In genomic region chr4:45650545-45650944, GRCh38 we compare ENCODE assay signal across 22 cellular contexts.
DNase-seq lines count a peak whose midpoint lies in the region; ATAC-seq and TF ChIP-seq lines count a peak whose summit lies in the region.
"Had no signal": no experiment of that assay in that cellular context is flagged by ENCODE, and none has a peak within 500 bp of the region (broad histone marks: within the 10 kb centered on the region; RNA-seq: fewer than 3 reads in every experiment).

No MANE protein-coding gene starts in this region.

- H3K27ac ChIP-seq in colonic mucosa = no peak overlapping the region
- H3K27ac ChIP-seq: BLaER1 had no signal

- H3K9me3 ChIP-seq in colonic mucosa (no peaks in the 10 kb centered on the region), mucosa of descending colon (no peaks in the 10 kb centered on the region)
- H3K9me3 ChIP-seq: BE2C, BLaER1 had no signal

- TF ChIP-seq CTCF in colonic mucosa (IDR thresholded peaks at IDR 0.05) (no peak), mucosa of descending colon (IDR thresholded peaks at IDR 0.05) (no peak)

- no peak overlapping the region for H3K9ac ChIP-seq in colonic mucosa (ENCODE audit: low read depth in 2 of 2, low read length in 2 of 2)
- H3K9ac ChIP-seq: BLaER1 had no signal

- intact Hi-C loops in colonic mucosa (cut with DNase I) = no loop called here
- intact Hi-C loops in mucosa of descending colon (cut with DNase I, micrococcal nuclease) = no loop called here

- H3K4me3 ChIP-seq in colonic mucosa (no peak overlapping the region), mucosa of descending colon (no peak overlapping the region)
- H3K4me3 ChIP-seq: BLaER1, GM12878 had no signal

- H3K4me1 ChIP-seq in colonic mucosa (peaks cover 3% of the 10 kb centered on the region), mucosa of descending colon (ENCODE audit: low read depth) (peaks cover 15% of the 10 kb centered on the region)
- H3K4me1 ChIP-seq: BE2C, BLaER1 had no signal

- no peaks in the 10 kb centered on the region for H3K27me3 ChIP-seq in colonic mucosa
- H3K27me3 ChIP-seq: BE2C, BLaER1 had no signal

- no peaks in the 10 kb centered on the region for H3K36me3 ChIP-seq in colonic mucosa
- no peaks in the 10 kb centered on the region for H3K36me3 ChIP-seq in mucosa of descending colon (ENCODE audit: low read depth)
- H3K36me3 ChIP-seq: BE2C, BLaER1 had no signal

- DNase-seq in colonic mucosa (peak; percentile 32), mucosa of descending colon (peak in 2 of 3 donors; percentile 31 to 63), NCI-H2081 (lab: John Stamatoyannopoulos, UW) (no peak)
- no peak for DNase-seq in stimulated activated naive CD8-positive, alpha-beta T cell treated with anti-CD3 and anti-CD28 coated beads, Interleukin-15, Interleukin-2, amounts not matched to agents 100 U/mL and 50 U/mL, for 24 hours
- DNase-seq: 8988T; ACHN; BE2C; C1 segment of cervical spinal cord; CD4-positive, alpha-beta memory T cell; CD4-positive, CD25-positive, alpha-beta regulatory T cell; CD8-positive, alpha-beta memory T cell; COR-L47; DMS 273 treated with DMSO at 0.1 percent for 48 hours; DMS153; DMS53; DMS79; DND-41; EL; GDM1 had no signal

- peak; percentile 87 for ATAC-seq in mucosa of descending colon
- ATAC-seq in HG03097 (IDR thresholded peaks at IDR 0.05; ENCODE audit: low FRiP score, unreplicated experiment) = no peak
- no peak for ATAC-seq in stimulated activated naive CD8-positive, alpha-beta T cell treated with anti-CD3 and anti-CD28 coated beads, Interleukin-15, Interleukin-2, amounts not matched to agents 100 U/mL and 50 U/mL, for 24 hours
- ATAC-seq: GM12878 had no signal

Comparison
In these comparisons a context has a peak if more than half of its experiments do, and no peak if none do; other contexts are left out.
1. DNase-seq: peak in colonic mucosa (single experiment) and mucosa of descending colon (2 of 3); none in NCI-H2081 (0 of 2) and stimulated activated naive CD8-positive, alpha-beta T cell treated with anti-CD3 and anti-CD28 coated beads, Interleukin-15, Interleukin-2, amounts not matched to agents 100 U/mL and 50 U/mL, for 24 hours (single experiment).